In genomic region chr10:5648494-5649457, GRCh38 we compare ENCODE assay signal across 21 cellular contexts. TPM values are rescaled to one million over a fixed set of nuclear protein-coding genes. Genes with fewer than 3 reads are reported as not detected.
DNase-seq lines count a peak whose midpoint lies in the region; ATAC-seq, FAIRE-seq and TF ChIP-seq lines count a peak whose summit lies in the region.
"Had no signal": no experiment of that assay in that cellular context is flagged by ENCODE, and none has a peak within 500 bp of the region (broad histone marks: within the 10 kb centered on the region; RNA-seq: fewer than 3 reads in every experiment).

No MANE protein-coding gene starts in this region.

- TF ChIP-seq CTCF in Panc1 (IDR thresholded peaks at IDR 0.05) (no peak), H1 (IDR thresholded peaks at IDR 0.05; ENCODE audit: control extremely low read depth in 1 of 3, insufficient read depth in 1 of 3, low read depth in 1 of 3, low read length in 3 of 3) (no peak), colonic mucosa (IDR thresholded peaks at IDR 0.05) (no peak), hepatocyte (IDR thresholded peaks at IDR 0.05; ENCODE audit: poor library complexity) (no peak)

- H3K9me2 ChIP-seq in hepatocyte (replicated peaks; ENCODE audit: insufficient read depth): no peaks in the 10 kb centered on the region

- POLR2A ChIA-PET in Panc1 (lab: Charles Lee) (no interaction called here), H1 (lab: Charles Lee; ENCODE audit: partially characterized antibody) (no interaction called here)

- no peak overlapping the region for H3K23ac ChIP-seq in H1 (ENCODE audit: insufficient read length)

- no peak overlapping the region for H3K18ac ChIP-seq in H1 (ENCODE audit: extremely low read depth, low read length)

- no peak overlapping the region for H3K27ac ChIP-seq in Panc1 (ENCODE audit: low read length)
- H3K27ac ChIP-seq in H1 (ENCODE audit: low read depth, low read length): no peak overlapping the region
- H3K27ac ChIP-seq in colonic mucosa: no peak overlapping the region
- H3K27ac ChIP-seq in hepatocyte: no peak overlapping the region
- H3K27ac ChIP-seq: thoracic aorta had no signal

- H3K27me3 ChIP-seq in Panc1 (ENCODE audit: control insufficient read depth, insufficient read depth, low read length): no peaks in the 10 kb centered on the region
- H3K27me3 ChIP-seq in H1 (replicated peaks in 1 of 4; ENCODE audit: control insufficient read depth in 3 of 4, extremely low read depth in 1 of 4, insufficient read depth in 3 of 4, low read length in 3 of 4): no peaks in the 10 kb centered on the region
- no peaks in the 10 kb centered on the region for H3K27me3 ChIP-seq in colonic mucosa
- H3K27me3 ChIP-seq in hepatocyte: no peaks in the 10 kb centered on the region
- H3K27me3 ChIP-seq: esophagus squamous epithelium had no signal

- no peaks in the 10 kb centered on the region for H3K27me3 Mint-ChIP-seq in activated T-cell treated with anti-CD3 and anti-CD28 coated beads, Interleukin-2, amount 50 U/mL, for 24 hours
- H3K27me3 Mint-ChIP-seq in stimulated activated naive B cell treated with anti-CD40 and anti-IgM and Interleukin-4, amounts not matched to agents 10 μg/mL and 1 μg/mL and 100 μg/mL, for 72 hours: no peaks in the 10 kb centered on the region
- H3K27me3 Mint-ChIP-seq: CD4-positive, CD25-positive, alpha-beta regulatory T cell; T-cell had no signal

- H3K9me3 ChIP-seq in Panc1 (ENCODE audit: control insufficient read depth, insufficient read depth, low read depth, low read length) (no peaks in the 10 kb centered on the region), H1 (ENCODE audit: insufficient read depth in 2 of 2, low read depth in 1 of 2, low read length in 1 of 2) (no peaks in the 10 kb centered on the region), colonic mucosa (no peaks in the 10 kb centered on the region), hepatocyte (ENCODE audit: low read depth) (no peaks in the 10 kb centered on the region)
- H3K9me3 ChIP-seq: esophagus squamous epithelium, thoracic aorta had no signal

- H3K79me2 ChIP-seq in H1 (ENCODE audit: control insufficient read depth in 1 of 2, insufficient read depth in 2 of 2, low read length in 2 of 2) (no peaks in the 10 kb centered on the region), hepatocyte (peaks cover 1% of the 10 kb centered on the region)

- peaks cover 23% of the 10 kb centered on the region for H3K36me3 Mint-ChIP-seq in activated T-cell treated with anti-CD3 and anti-CD28 coated beads, Interleukin-2, amount 50 U/mL, for 24 hours (ENCODE audit: low read depth)
- H3K36me3 Mint-ChIP-seq in stimulated activated naive B cell treated with anti-CD40 and anti-IgM and Interleukin-4, amounts not matched to agents 10 μg/mL and 1 μg/mL and 100 μg/mL, for 72 hours: peaks cover 22 to 26% of the 10 kb centered on the region in 2 donors

- H2BK20ac ChIP-seq in H1 (ENCODE audit: low read length): no peak overlapping the region

- no peak overlapping the region for H2BK12ac ChIP-seq in H1 (ENCODE audit: low read depth, low read length)

- no peak for TF ChIP-seq POLR2A in H1 (IDR thresholded peaks at IDR 0.05; ENCODE audit: control extremely low read depth in 1 of 2, low read depth in 2 of 2, low read length in 2 of 2)

- H4K20me1 ChIP-seq in H1 (replicated peaks in 1 of 2; ENCODE audit: control insufficient read depth in 1 of 2, insufficient read depth in 2 of 2, low read length in 2 of 2) (peaks cover 0 to 2% of the 10 kb centered on the region in 2 experiments), hepatocyte (ENCODE audit: insufficient read depth, poor library complexity, severe bottlenecking) (no peaks in the 10 kb centered on the region)

- H3K4me3 ChIP-seq in Panc1 (ENCODE audit: low read depth in 2 of 2, low read length in 2 of 2) (no peak overlapping the region), H1 (ENCODE audit: extremely low read depth in 1 of 4, insufficient read depth in 2 of 4, low read depth in 3 of 4, low read length in 4 of 4) (no peak overlapping the region), colonic mucosa (no peak overlapping the region), hepatocyte (no peak overlapping the region)
- H3K4me3 ChIP-seq: esophagus squamous epithelium, thoracic aorta had no signal

- intact Hi-C loops in Panc1 (cut with micrococcal nuclease; ENCODE audit: unreplicated experiment) (no loop called here), colonic mucosa (cut with DNase I) (no loop called here)

- H4K8ac ChIP-seq in H1 (ENCODE audit: extremely low read depth, insufficient read depth, low read length): 0 out of 2 replicates have a peak overlapping the region, but pooled peaks have one; percentile 44

- no peak overlapping the region for H2BK15ac ChIP-seq in H1 (ENCODE audit: low read length)

- H3K9me3 Mint-ChIP-seq in activated T-cell treated with anti-CD3 and anti-CD28 coated beads, Interleukin-2, amount 50 U/mL, for 24 hours: no peaks in the 10 kb centered on the region
- H3K9me3 Mint-ChIP-seq in stimulated activated naive B cell treated with anti-CD40 and anti-IgM and Interleukin-4, amounts not matched to agents 10 μg/mL and 1 μg/mL and 100 μg/mL, for 72 hours: peaks cover 0 to 3% of the 10 kb centered on the region in 2 donors
- H3K9me3 Mint-ChIP-seq: CD4-positive, CD25-positive, alpha-beta regulatory T cell; central memory CD8-positive, alpha-beta T cell; neural crest cell; T-cell had no signal

- in situ Hi-C loops in Panc1 (cut with HindIII; ENCODE audit: low pct_unique_long_range_greater_than_20kb, low sequenced_read_pairs): no loop called here

- H4K5ac ChIP-seq in H1 (ENCODE audit: insufficient read length, low read depth, low read length): no peak overlapping the region

- CTCF ChIA-PET in Panc1 (lab: Charles Lee): no interaction called here
- CTCF ChIA-PET in H1 (lab: Charles Lee; ENCODE audit: partially characterized antibody): no interaction called here

- no peak overlapping the region for H3K56ac ChIP-seq in H1 (replicated peaks; ENCODE audit: insufficient read length, low read depth, low read length)

- H3K79me1 ChIP-seq in H1 (ENCODE audit: low read depth, low read length): peaks cover 3% of the 10 kb centered on the region; the same call in 1 of the 2 replicates

- 93% methylated on average over 36 of the region's 50 CpGs; no CpG with 5 or more reads in 1 of the 2 experiments for WGBS in H1 (ENCODE audit: extremely low coverage in 1 of 2, insufficient coverage in 1 of 2, insufficient read length in 1 of 2, insufficient replicate concordance in 2 of 2, low coverage in 1 of 2, low lambda C conversion rate in 2 of 2, missing lambda C conversion rate in 1 of 2), 2 experiments
- 93% methylated on average over 35 of the region's 50 CpGs for WGBS in hepatocyte (ENCODE audit: low lambda C conversion rate, missing lambda C conversion rate)

- H3K4me3 Mint-ChIP-seq in activated T-cell treated with anti-CD3 and anti-CD28 coated beads, Interleukin-2, amount 50 U/mL, for 24 hours: no peak overlapping the region
- H3K4me3 Mint-ChIP-seq in stimulated activated naive B cell treated with anti-CD40 and anti-IgM and Interleukin-4, amounts not matched to agents 10 μg/mL and 1 μg/mL and 100 μg/mL, for 72 hours: peak overlapping the region; percentile 59 to 60
- H3K4me3 Mint-ChIP-seq: CD4-positive, CD25-positive, alpha-beta regulatory T cell; central memory CD8-positive, alpha-beta T cell; neural crest cell; T-cell had no signal

- H4K91ac ChIP-seq in H1 (replicated peaks; ENCODE audit: insufficient read length, low read length): no peak overlapping the region

- no peak for DNase-seq in activated T-cell treated with anti-CD3 and anti-CD28 coated beads, Interleukin-2, amount 50 U/mL, for 24 hours
- DNase-seq in activated T-cell treated with anti-CD3 and anti-CD28 coated beads, Interleukin-2, amount 50 U/mL, for 48 hours: no peak
- DNase-seq in Panc1 (ENCODE audit: low read depth, low spot score): no peak
- DNase-seq in H1 (ENCODE audit: low read depth in 1 of 2, low spot score in 2 of 2): peak in 1 of 2 experiments; percentile 54
- DNase-seq in stimulated activated naive B cell treated with anti-CD40 and anti-IgM and Interleukin-4, amounts not matched to agents 10 μg/mL and 1 μg/mL and 100 μg/mL, for 72 hours: no peak
- DNase-seq in stimulated activated CD8-positive, alpha-beta memory T cell treated with anti-CD3 and anti-CD28 coated beads, Interleukin-4, amount 100 ng/mL, for 48 hours: no peak
- no peak for DNase-seq in colonic mucosa
- no peak for DNase-seq in hepatocyte (ENCODE audit: low spot score)
- DNase-seq: activated CD8-positive, alpha-beta memory T cell treated with anti-CD3 and anti-CD28 coated beads for 24 hours; activated effector memory CD4-positive, alpha-beta T cell treated with anti-CD3 and anti-CD28 coated beads, Interleukin-2, amount 50 U/mL, for 16 hours; CD4-positive, CD25-positive, alpha-beta regulatory T cell; effector CD4-positive, alpha-beta T cell; esophagus squamous epithelium; KBM-7; NCI-H2029 treated with DMSO at 0.1 percent for 48 hours; T-cell had no signal

- peak; percentile 51 for ATAC-seq in Panc1
- peak in 1 of 2 donors; percentile 16 for ATAC-seq in stimulated activated naive B cell treated with anti-CD40 and anti-IgM and Interleukin-4, amounts not matched to agents 10 μg/mL and 1 μg/mL and 100 μg/mL, for 72 hours (replicated peaks)
- ATAC-seq: left colon, Right ventricle myocardium inferior, T-cell had no signal

- no peaks in the 10 kb centered on the region for H3K4me1 ChIP-seq in Panc1 (ENCODE audit: control insufficient read depth, insufficient read depth, low read length)
- H3K4me1 ChIP-seq in H1 (replicated peaks in 1 of 4; ENCODE audit: control insufficient read depth in 3 of 4, insufficient read depth in 4 of 4, low read length in 3 of 4): no peaks in the 10 kb centered on the region; a peak in 2 of 7 replicates
- peaks cover 3% of the 10 kb centered on the region for H3K4me1 ChIP-seq in colonic mucosa
- H3K4me1 ChIP-seq in hepatocyte (ENCODE audit: insufficient read depth): peaks cover 22% of the 10 kb centered on the region

- H3K36me3 ChIP-seq in Panc1 (ENCODE audit: control insufficient read depth, insufficient read depth, low read length): no peaks in the 10 kb centered on the region
- H3K36me3 ChIP-seq in H1 (ENCODE audit: control insufficient read depth in 2 of 4, insufficient read depth in 4 of 4, low read length in 3 of 4): peaks cover 0 to 5% (median 1%) of the 10 kb centered on the region in 4 experiments; a peak in 2 of 8 replicates
- no peaks in the 10 kb centered on the region for H3K36me3 ChIP-seq in colonic mucosa
- no peaks in the 10 kb centered on the region for H3K36me3 ChIP-seq in hepatocyte (replicated peaks; ENCODE audit: insufficient read depth, low read depth)

- no peak for TF ChIP-seq EP300 in H1 (IDR thresholded peaks at IDR 0.05; ENCODE audit: borderline replicate concordance in 1 of 2, low read depth in 2 of 2, low read length in 2 of 2)

- H2AK5ac ChIP-seq in H1 (ENCODE audit: low read depth, low read length): no peak overlapping the region

- FAIRE-seq in H1 (lab: Jason Lieb, UNC): no peak

- no peak for TF ChIP-seq RAD21 in H1 (IDR thresholded peaks at IDR 0.05 in 1 of 2, conservative IDR thresholded peaks at IDR 0.05 in 1 of 2; ENCODE audit: low read depth in 2 of 2, low read length in 2 of 2)

- no peak overlapping the region for H2BK5ac ChIP-seq in H1 (ENCODE audit: low read depth, low read length)

- peak overlapping the region; percentile 82 for H3K27ac Mint-ChIP-seq in activated T-cell treated with anti-CD3 and anti-CD28 coated beads, Interleukin-2, amount 50 U/mL, for 24 hours
- peak overlapping the region; percentile 84 for H3K27ac Mint-ChIP-seq in stimulated activated naive B cell treated with anti-CD40 and anti-IgM and Interleukin-4, amounts not matched to agents 10 μg/mL and 1 μg/mL and 100 μg/mL, for 72 hours

- no peak overlapping the region for H2BK120ac ChIP-seq in H1 (replicated peaks; ENCODE audit: low read depth, low read length)

- H3K4me2 ChIP-seq in H1 (ENCODE audit: insufficient read depth in 1 of 2, low read depth in 2 of 2, low read length in 2 of 2) (no peak overlapping the region), hepatocyte (no peak overlapping the region)

- H3K14ac ChIP-seq in H1 (ENCODE audit: insufficient read length): no peak overlapping the region

- no peak overlapping the region for H3K9ac ChIP-seq in H1 (replicated peaks in 1 of 4; ENCODE audit: extremely low read depth in 1 of 4, low read depth in 3 of 4, low read length in 3 of 4)
- H3K9ac ChIP-seq in colonic mucosa (ENCODE audit: low read depth in 2 of 2, low read length in 2 of 2): no peak overlapping the region

- no TSS peak for BruUV-seq in Panc1 (replicated peaks; lab: Mats Ljungman, UMichigan)

- H3K23me2 ChIP-seq in H1 (ENCODE audit: low read depth, low read length): no peaks in the 10 kb centered on the region

- peaks cover 3% of the 10 kb centered on the region for H3K4me1 Mint-ChIP-seq in activated T-cell treated with anti-CD3 and anti-CD28 coated beads, Interleukin-2, amount 50 U/mL, for 24 hours (ENCODE audit: low read depth)
- peaks cover 16 to 23% of the 10 kb centered on the region in 2 donors for H3K4me1 Mint-ChIP-seq in stimulated activated naive B cell treated with anti-CD40 and anti-IgM and Interleukin-4, amounts not matched to agents 10 μg/mL and 1 μg/mL and 100 μg/mL, for 72 hours
- H3K4me1 Mint-ChIP-seq: central memory CD8-positive, alpha-beta T cell had no signal

- H2AFZ ChIP-seq in H1 (ENCODE audit: low read length) (no peak overlapping the region), hepatocyte (no peak overlapping the region)

- no peak overlapping the region for H3K4ac ChIP-seq in H1 (replicated peaks; ENCODE audit: insufficient read length, low read depth, low read length)

RNA-seq across cellular contexts. Expression of gene ASB13, which starts 17.6 kb away (rescaled TPM):
- total RNA-seq in Panc1 (2021; ENCODE audit: unreplicated experiment) (18.4 TPM), colonic mucosa (10 to 100 TPM; 36.1 to 36.2 TPM), hepatocyte (9.2 and 18.1 TPM in 2 replicates)
- 20.6 TPM for polyA plus RNA-seq in Panc1 (2012; ENCODE audit: insufficient read length)
- 20.2 and 22.2 TPM in 2 replicates for total RNA-seq in H1 (2021; fragmentation: NEBNext Ultra II Directional; extraction: Animal tissue kit (Norgen Biotek cat#: 25700))
- polyA plus RNA-seq in H1 (2011; rRNA removed) (12.3 and 17.0 TPM in 2 replicates), hepatocyte (8.8 and 16.9 TPM in 2 replicates)
- polyA plus RNA-seq in H1 (2011; cell fraction: cytosol; rRNA removed): 14.7 TPM
- polyA plus RNA-seq in H1 (2011; cell fraction: nucleus; rRNA removed): 18.5 TPM
- 10.5 to 16.5 TPM (median 12.9 TPM) in 4 replicates for polyA plus RNA-seq in H1 (2012, experiment 1 of 2)
- 19.8 TPM for polyA plus RNA-seq in H1 (2012, experiment 2 of 2)
- 7.8 TPM for polyA plus RNA-seq in H1 (2013, experiment 1 of 2)
- polyA plus RNA-seq in H1 (2013, experiment 2 of 2): 8.6 TPM
- 16.9 and 17.8 TPM in 2 replicates for polyA minus RNA-seq in H1 (2011; rRNA and poly(A)+ RNA removed)
- 18.7 TPM for polyA minus RNA-seq in H1 (2011; cell fraction: cytosol; rRNA and poly(A)+ RNA removed)
- 9.8 TPM for polyA minus RNA-seq in H1 (2011; cell fraction: nucleus; rRNA and poly(A)+ RNA removed)

RNA-seq across cellular contexts. Expression of gene TASOR2, which starts 35.9 kb away (rescaled TPM):
- total RNA-seq in Panc1 (2021; ENCODE audit: unreplicated experiment) (57.4 TPM), colonic mucosa (10 to 100 TPM; 41.4 to 57.2 TPM), hepatocyte (38.4 and 53.1 TPM in 2 replicates)
- polyA plus RNA-seq in Panc1 (2012; ENCODE audit: insufficient read length): 16.1 TPM
- total RNA-seq in H1 (2021; fragmentation: NEBNext Ultra II Directional; extraction: Animal tissue kit (Norgen Biotek cat#: 25700)): 73.8 and 74.9 TPM in 2 replicates
- polyA plus RNA-seq in H1 (2011; rRNA removed) (11.8 and 13.1 TPM in 2 replicates), hepatocyte (13.5 and 16.1 TPM in 2 replicates)
- 17.9 TPM for polyA plus RNA-seq in H1 (2011; cell fraction: cytosol; rRNA removed)
- polyA plus RNA-seq in H1 (2011; cell fraction: nucleus; rRNA removed): 24.2 TPM
- 15.3 to 31.3 TPM (median 22.3 TPM) in 4 replicates for polyA plus RNA-seq in H1 (2012, experiment 1 of 2)
- polyA plus RNA-seq in H1 (2012, experiment 2 of 2): 1.3 TPM
- polyA plus RNA-seq in H1 (2013, experiment 1 of 2): 23.7 TPM
- 25.2 TPM for polyA plus RNA-seq in H1 (2013, experiment 2 of 2)
- 60.4 and 78.6 TPM in 2 replicates for polyA minus RNA-seq in H1 (2011; rRNA and poly(A)+ RNA removed)
- polyA minus RNA-seq in H1 (2011; cell fraction: cytosol; rRNA and poly(A)+ RNA removed): 43.1 TPM
- polyA minus RNA-seq in H1 (2011; cell fraction: nucleus; rRNA and poly(A)+ RNA removed): 78.6 TPM
